In genomic region chr2:235048549-235048948, GRCh38 we compare ENCODE assay signal across 17 cellular contexts.
DNase-seq lines count a peak whose midpoint lies in the region; ATAC-seq, FAIRE-seq and TF ChIP-seq lines count a peak whose summit lies in the region.
"Had no signal": no experiment of that assay in that cellular context is flagged by ENCODE, and none has a peak within 500 bp of the region (broad histone marks: within the 10 kb centered on the region; RNA-seq: fewer than 3 reads in every experiment).

No MANE protein-coding gene starts in this region.

- 0 out of 2 replicates have a peak, but pooled peaks cover 3% of the 10 kb centered on the region for H3K9me3 Mint-ChIP-seq in HFFc6
- H3K9me3 Mint-ChIP-seq: nephron; T-helper 2 cell treated with Interferon-gamma antibody and Interleukin-4, amounts not matched to agents 5 μg/mL and 100 μg/mL, for 36 hours had no signal

- peaks cover 11% of the 10 kb centered on the region for H3K36me3 ChIP-seq in left ventricle myocardium inferior
- H3K36me3 ChIP-seq in psoas muscle (ENCODE audit: insufficient read depth in 1 of 2, low read depth in 1 of 2), result peaks cover 0 to 4% of the 10 kb centered on the region in 2 donors
- H3K36me3 ChIP-seq in Karpas-422 (ENCODE audit: insufficient read depth, low read length), result no peaks in the 10 kb centered on the region
- H3K36me3 ChIP-seq: BLaER1 had no signal

- H3K27ac Mint-ChIP-seq in HFFc6, result peak overlapping the region; percentile 84
- H3K27ac Mint-ChIP-seq: activated naive CD8-positive, alpha-beta T cell; nephron; T-helper 2 cell treated with Interferon-gamma antibody and Interleukin-4, amounts not matched to agents 5 μg/mL and 100 μg/mL, for 36 hours had no signal

- peaks cover 56% of the 10 kb centered on the region for H3K4me1 Mint-ChIP-seq in HFFc6 (ENCODE audit: low read depth)

- peaks cover 37% of the 10 kb centered on the region for H3K27me3 Mint-ChIP-seq in HFFc6 (ENCODE audit: insufficient read depth)

- TF ChIP-seq CTCF in HFFc6 (IDR thresholded peaks at IDR 0.05), result no peak
- TF ChIP-seq CTCF in left ventricle myocardium inferior (IDR thresholded peaks at IDR 0.05; ENCODE audit: borderline replicate concordance), result no peak
- TF ChIP-seq CTCF in psoas muscle (IDR thresholded peaks at IDR 0.05), result no peak

- H2AFZ ChIP-seq in Karpas-422 (ENCODE audit: low read length), result no peak overlapping the region

- no peaks in the 10 kb centered on the region for H3K9me3 ChIP-seq in left ventricle myocardium inferior (replicated peaks)
- H3K9me3 ChIP-seq in psoas muscle, result no peaks in the 10 kb centered on the region
- H3K9me3 ChIP-seq in Karpas-422 (ENCODE audit: low read length), result no peaks in the 10 kb centered on the region
- H3K9me3 ChIP-seq: BLaER1, tibial artery had no signal

- no peaks in the 10 kb centered on the region for H4K20me1 ChIP-seq in Karpas-422 (ENCODE audit: insufficient read depth, low read depth, low read length)
- H4K20me1 ChIP-seq: BLaER1 had no signal

- intact Hi-C loops in left ventricle myocardium inferior (cut with micrococcal nuclease), result no loop called here
- intact Hi-C loops in psoas muscle (cut with DNase I), result no loop called here

- H3K4me3 ChIP-seq in left ventricle myocardium inferior, result no peak overlapping the region
- H3K4me3 ChIP-seq in psoas muscle, result no peak overlapping the region
- no peak overlapping the region for H3K4me3 ChIP-seq in Karpas-422 (ENCODE audit: low read length)
- H3K4me3 ChIP-seq: BLaER1, tibial artery had no signal

- H3K36me3 Mint-ChIP-seq in HFFc6 (ENCODE audit: low read depth), result peaks cover 68% of the 10 kb centered on the region
- H3K36me3 Mint-ChIP-seq: activated naive CD8-positive, alpha-beta T cell had no signal

- H3K9me2 ChIP-seq in Karpas-422 (replicated peaks; ENCODE audit: insufficient read depth, low read length), result no peaks in the 10 kb centered on the region

- no peaks in the 10 kb centered on the region for H3K27me3 ChIP-seq in left ventricle myocardium inferior (ENCODE audit: low read depth)
- no peaks in the 10 kb centered on the region for H3K27me3 ChIP-seq in psoas muscle (ENCODE audit: insufficient read depth in 3 of 3, low read length in 2 of 3)
- no peaks in the 10 kb centered on the region for H3K27me3 ChIP-seq in Karpas-422 (ENCODE audit: low read length)
- H3K27me3 ChIP-seq: BLaER1, tibial artery had no signal

- no peaks in the 10 kb centered on the region for H3K79me2 ChIP-seq in Karpas-422 (ENCODE audit: low read length)

- H3K27ac ChIP-seq in left ventricle myocardium inferior (replicated peaks) (peak overlapping the region; percentile 64), psoas muscle (no peak overlapping the region), Karpas-422 (ENCODE audit: low read length) (no peak overlapping the region)
- H3K27ac ChIP-seq: BLaER1 had no signal

- FAIRE-seq in GM19239 (lab: Jason Lieb, UNC), result no peak

- DNase-seq in HFFc6 (no peak), NCI-H69 (lab: John Stamatoyannopoulos, UW) (peak; percentile 24), left ventricle myocardium inferior (no peak), psoas muscle (no peak), Karpas-422 (no peak), GM19239 (ENCODE audit: insufficient read length, low spot score) (no peak)
- DNase-seq: activated T-cell treated with anti-CD3 and anti-CD28 coated beads for 4 hours; DMS79; effector CD4-positive, alpha-beta T cell; NCI-H1694 treated with DMSO at 0.1 percent for 48 hours; stimulated activated CD4-positive, alpha-beta T cell treated with anti-CD3 and anti-CD28 coated beads, Interleukin-4, amount 100 ng/mL, for 1 hour had no signal

- H3K4me3 Mint-ChIP-seq in HFFc6, result no peak overlapping the region; the same call in 1 of the 2 replicates
- H3K4me3 Mint-ChIP-seq: activated naive CD8-positive, alpha-beta T cell; nephron; T-helper 2 cell treated with Interferon-gamma antibody and Interleukin-4, amounts not matched to agents 5 μg/mL and 100 μg/mL, for 36 hours had no signal

- peaks cover 61% of the 10 kb centered on the region for H3K4me1 ChIP-seq in left ventricle myocardium inferior
- H3K4me1 ChIP-seq in psoas muscle, result peaks cover 10% of the 10 kb centered on the region
- no peaks in the 10 kb centered on the region for H3K4me1 ChIP-seq in Karpas-422 (ENCODE audit: low read length)

- ATAC-seq in psoas muscle (peak in 3 of 4 donors; percentile 25 to 67 (median 27)), GM19035 (IDR thresholded peaks at IDR 0.05; ENCODE audit: unreplicated experiment) (no peak)

- no peak overlapping the region for H3K4me2 ChIP-seq in Karpas-422 (ENCODE audit: low read depth, low read length, poor library complexity, severe bottlenecking)
- H3K4me2 ChIP-seq: BLaER1 had no signal

- no peak overlapping the region for H3K9ac ChIP-seq in Karpas-422 (ENCODE audit: low read length)
- H3K9ac ChIP-seq: BLaER1 had no signal

- 46 to 65% (median 48%) methylated on average over 7 of the region's 7 CpGs for WGBS in psoas muscle, 3 donors
